In the genomic region with DNA sequence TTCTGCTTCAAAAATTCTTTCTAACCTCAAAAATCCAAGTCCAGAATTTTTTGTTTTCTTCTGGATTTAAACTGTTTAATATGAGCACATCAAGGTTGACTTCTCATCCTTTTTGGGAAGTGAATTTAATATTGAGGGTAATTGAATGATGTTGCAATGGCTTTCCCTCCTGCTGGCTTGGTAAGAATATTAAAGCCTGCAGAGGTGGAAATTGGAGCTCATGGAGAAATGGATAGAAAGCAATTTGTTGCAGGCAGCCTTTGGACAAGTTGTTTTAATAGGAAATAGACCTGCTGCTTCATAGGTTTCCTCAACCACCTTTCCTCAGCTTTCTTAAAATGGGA, we compare ENCODE assay signal across 14 cellular contexts.
DNase-seq lines count a peak whose midpoint lies in the region; ATAC-seq, FAIRE-seq and TF ChIP-seq lines count a peak whose summit lies in the region.
"Had no signal": no experiment of that assay in that cellular context is flagged by ENCODE, and none has a peak within 500 bp of the region (broad histone marks: within the 10 kb centered on the region; RNA-seq: fewer than 3 reads in every experiment).

No MANE protein-coding gene starts in this region.

- TF ChIP-seq CTCF in astrocyte (IDR thresholded peaks at IDR 0.05; ENCODE audit: insufficient read depth, low read depth, low read length) = no peak
- TF ChIP-seq CTCF in WTC11 (IDR thresholded peaks at IDR 0.05) = no peak

- H3K9ac ChIP-seq in astrocyte (ENCODE audit: low read length) = no peak overlapping the region

- peaks cover 2% of the 10 kb centered on the region for H3K9me3 Mint-ChIP-seq in astrocyte (ENCODE audit: unreplicated experiment)
- H3K9me3 Mint-ChIP-seq in WTC11 = no peaks in the 10 kb centered on the region
- H3K9me3 Mint-ChIP-seq: activated CD4-positive, alpha-beta T cell treated with anti-CD3 and anti-CD28 coated beads, Interleukin-2, amount 10 ng/mL, durations not matched to agents 7 days and 5 days; activated T-cell treated with anti-CD3 and anti-CD28 coated beads, Interleukin-2, amount 50 U/mL, for 72 hours; CD4-positive, CD25-positive, alpha-beta regulatory T cell; memory B cell had no signal

- H3K4me3 ChIP-seq in astrocyte (ENCODE audit: insufficient read depth, low read depth, low read length) (no peak overlapping the region), mesodermal cell (ENCODE audit: extremely low read depth, insufficient read depth, low read length, poor library complexity, severe bottlenecking) (no peak overlapping the region)
- H3K4me3 ChIP-seq in effector memory CD4-positive, alpha-beta T cell (ENCODE audit: insufficient read depth, low read depth, low read length, poor library complexity, severe bottlenecking) = no peak overlapping the region

- H3K27ac ChIP-seq in astrocyte (ENCODE audit: low read depth, low read length) (no peak overlapping the region), mesodermal cell (ENCODE audit: low read depth, low read length, severe bottlenecking) (peak overlapping the region; percentile 98), substantia nigra (ENCODE audit: low read depth, low read length, poor library complexity, severe bottlenecking) (peak overlapping the region; percentile 58)
- no peak overlapping the region for H3K27ac ChIP-seq in effector memory CD4-positive, alpha-beta T cell (ENCODE audit: insufficient read depth, low read length, poor library complexity, severe bottlenecking)

- no peak overlapping the region for H3K4me2 ChIP-seq in astrocyte (ENCODE audit: low read length)

- H3K79me2 ChIP-seq in astrocyte (ENCODE audit: insufficient read depth, low read length) = no peaks in the 10 kb centered on the region

- no peaks in the 10 kb centered on the region for H3K27me3 ChIP-seq in astrocyte (ENCODE audit: insufficient read depth, low read length)
- H3K27me3 ChIP-seq in effector memory CD4-positive, alpha-beta T cell (replicated peaks; ENCODE audit: control insufficient read depth, insufficient read depth, low read length, poor library complexity, severe bottlenecking) = no peaks in the 10 kb centered on the region

- H3K36me3 Mint-ChIP-seq in astrocyte (ENCODE audit: low read depth, unreplicated experiment) (peaks cover 9% of the 10 kb centered on the region), WTC11 (no peaks in the 10 kb centered on the region; the same call in 1 of the 2 replicates)

- H3K27ac Mint-ChIP-seq in astrocyte (ENCODE audit: unreplicated experiment) (no peak overlapping the region), WTC11 (no peak overlapping the region)
- H3K27ac Mint-ChIP-seq: activated CD4-positive, alpha-beta T cell treated with anti-CD3 and anti-CD28 coated beads, Interleukin-2, amount 10 ng/mL, durations not matched to agents 7 days and 5 days; activated T-cell treated with anti-CD3 and anti-CD28 coated beads, Interleukin-2, amount 50 U/mL, for 72 hours; CD4-positive, CD25-positive, alpha-beta regulatory T cell; memory B cell had no signal

- H3K4me1 Mint-ChIP-seq in astrocyte (ENCODE audit: low read depth, unreplicated experiment) (peaks cover 42% of the 10 kb centered on the region), WTC11 (no peaks in the 10 kb centered on the region; the same call in 1 of the 2 replicates)
- H3K4me1 Mint-ChIP-seq: CD4-positive, CD25-positive, alpha-beta regulatory T cell had no signal

- H3K4me3 Mint-ChIP-seq in astrocyte (ENCODE audit: unreplicated experiment) (no peak overlapping the region), WTC11 (no peak overlapping the region)
- H3K4me3 Mint-ChIP-seq: activated CD4-positive, alpha-beta T cell treated with anti-CD3 and anti-CD28 coated beads, Interleukin-2, amount 10 ng/mL, durations not matched to agents 7 days and 5 days; activated T-cell treated with anti-CD3 and anti-CD28 coated beads, Interleukin-2, amount 50 U/mL, for 72 hours; CD4-positive, CD25-positive, alpha-beta regulatory T cell; memory B cell had no signal

- CTCF ChIA-PET in WTC11 (lab: Charles Lee) = interaction anchor here (0.9 to 3.4 kb wide), 5 partner anchors 8 to 23 kb away, joined by 3 to 16 read pairs (median 3); no protein-coding TSS in a partner anchor

- H2AFZ ChIP-seq in astrocyte (ENCODE audit: low read depth, low read length) = no peak overlapping the region

- DNase-seq in astrocyte (ENCODE audit: low read depth) = peak; percentile 28
- DNase-seq in substantia nigra (lab: John Stamatoyannopoulos, UW) = no peak
- DNase-seq in WTC11 (ENCODE audit: low spot score) = no peak
- no peak for DNase-seq in effector memory CD4-positive, alpha-beta T cell
- DNase-seq: activated CD4-positive, alpha-beta T cell treated with anti-CD3 and anti-CD28 coated beads, Interleukin-2, amount 10 ng/mL, durations not matched to agents 7 days and 5 days; activated T-cell treated with anti-CD3 and anti-CD28 coated beads, Interleukin-2, amount 50 U/mL, for 72 hours; CD4-positive, CD25-positive, alpha-beta regulatory T cell; NCI-H2029; T-helper 9 cell had no signal

- H4K20me1 ChIP-seq in astrocyte (ENCODE audit: insufficient read depth, low read length) = no peaks in the 10 kb centered on the region

- H3K9me3 ChIP-seq in astrocyte (ENCODE audit: insufficient read depth, low read depth, low read length) (no peaks in the 10 kb centered on the region), mesodermal cell (ENCODE audit: control insufficient read depth, low read length) (no peaks in the 10 kb centered on the region)
- H3K9me3 ChIP-seq in effector memory CD4-positive, alpha-beta T cell (ENCODE audit: control insufficient read depth, low read length) = no peaks in the 10 kb centered on the region

- TF ChIP-seq EP300 in Ishikawa (IDR thresholded peaks at IDR 0.05; ENCODE audit: borderline replicate concordance) = no peak

- H3K36me3 ChIP-seq in astrocyte (ENCODE audit: insufficient read depth, low read length) (no peaks in the 10 kb centered on the region), mesodermal cell (ENCODE audit: control insufficient read depth, insufficient read depth, low read length) (peaks cover 4% of the 10 kb centered on the region)
- peaks cover under 1% of the 10 kb centered on the region for H3K36me3 ChIP-seq in effector memory CD4-positive, alpha-beta T cell (ENCODE audit: control insufficient read depth, insufficient read depth, low read length)

- ATAC-seq in WTC11 = no peak
- ATAC-seq in GM21576 (IDR thresholded peaks at IDR 0.05; ENCODE audit: unreplicated experiment) = no peak
- ATAC-seq: activated T-cell treated with anti-CD3 and anti-CD28 coated beads, Interleukin-2, amount 50 U/mL, for 72 hours had no signal

- TF ChIP-seq RAD21 in Ishikawa (IDR thresholded peaks at IDR 0.05; ENCODE audit: low read depth) = no peak

- FAIRE-seq in astrocyte (lab: Jason Lieb, UNC) = no peak
- FAIRE-seq: GM12891 had no signal

- POLR2A ChIA-PET in WTC11 (lab: Charles Lee) = no interaction called here

- H3K4me1 ChIP-seq in astrocyte (ENCODE audit: insufficient read depth, low read length) (peaks cover 39% of the 10 kb centered on the region), mesodermal cell (ENCODE audit: control insufficient read depth, insufficient read depth, low read length, poor library complexity, severe bottlenecking) (peaks cover 72% of the 10 kb centered on the region)
- H3K4me1 ChIP-seq in effector memory CD4-positive, alpha-beta T cell (ENCODE audit: control insufficient read depth, insufficient read depth, low read length, poor library complexity, severe bottlenecking) = no peaks in the 10 kb centered on the region

- H3K27me3 Mint-ChIP-seq in astrocyte (ENCODE audit: low read depth, unreplicated experiment) (no peaks in the 10 kb centered on the region), WTC11 (ENCODE audit: low read depth) (no peaks in the 10 kb centered on the region; the same call in 1 of the 2 replicates)
- H3K27me3 Mint-ChIP-seq: activated CD4-positive, alpha-beta T cell treated with anti-CD3 and anti-CD28 coated beads, Interleukin-2, amount 10 ng/mL, durations not matched to agents 7 days and 5 days; CD4-positive, CD25-positive, alpha-beta regulatory T cell; memory B cell had no signal

TF ChIP-seq in Ishikawa, 13 proteins besides CTCF, POLR2A, EP300 and RAD21 (continues in another document):
- TF ChIP-seq, protein P1, sequence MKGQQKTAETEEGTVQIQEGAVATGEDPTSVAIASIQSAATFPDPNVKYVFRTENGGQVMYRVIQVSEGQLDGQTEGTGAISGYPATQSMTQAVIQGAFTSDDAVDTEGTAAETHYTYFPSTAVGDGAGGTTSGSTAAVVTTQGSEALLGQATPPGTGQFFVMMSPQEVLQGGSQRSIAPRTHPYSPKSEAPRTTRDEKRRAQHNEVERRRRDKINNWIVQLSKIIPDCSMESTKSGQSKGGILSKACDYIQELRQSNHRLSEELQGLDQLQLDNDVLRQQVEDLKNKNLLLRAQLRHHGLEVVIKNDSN (IDR thresholded peaks at IDR 0.05) = no peak
- TF ChIP-seq MAX (IDR thresholded peaks at IDR 0.05) (no peak), TCF12 (IDR thresholded peaks at IDR 0.05; ENCODE audit: low read depth) (no peak), TAF1 (IDR thresholded peaks at IDR 0.05; ENCODE audit: low read depth) (no peak), CEBPB (IDR thresholded peaks at IDR 0.05) (peak; percentile 81), NFIC (IDR thresholded peaks at IDR 0.05) (no peak)

TF ChIP-seq in WTC11, 78 proteins besides CTCF, POLR2A, EP300 and RAD21 (continues in another document):
- TF ChIP-seq, protein P2, sequence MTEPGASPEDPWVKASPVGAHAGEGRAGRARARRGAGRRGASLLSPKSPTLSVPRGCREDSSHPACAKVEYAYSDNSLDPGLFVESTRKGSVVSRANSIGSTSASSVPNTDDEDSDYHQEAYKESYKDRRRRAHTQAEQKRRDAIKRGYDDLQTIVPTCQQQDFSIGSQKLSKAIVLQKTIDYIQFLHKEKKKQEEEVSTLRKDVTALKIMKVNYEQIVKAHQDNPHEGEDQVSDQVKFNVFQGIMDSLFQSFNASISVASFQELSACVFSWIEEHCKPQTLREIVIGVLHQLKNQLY (CRISPR knock-in tag; IDR thresholded peaks at IDR 0.05) = no peak
- TF ChIP-seq ZNF263 (CRISPR knock-in tag; IDR thresholded peaks at IDR 0.05; ENCODE audit: low read depth) (no peak), ESRRA (CRISPR knock-in tag; IDR thresholded peaks at IDR 0.05; ENCODE audit: borderline replicate concordance) (no peak), PRRX2 (CRISPR knock-in tag; IDR thresholded peaks at IDR 0.05) (no peak), CREM (CRISPR knock-in tag; IDR thresholded peaks at IDR 0.05) (no peak), NR1H2 (CRISPR knock-in tag; IDR thresholded peaks at IDR 0.05) (no peak), IRF2 (CRISPR knock-in tag; IDR thresholded peaks at IDR 0.05; ENCODE audit: borderline replicate concordance, low read depth) (no peak), MYBL2 (CRISPR knock-in tag; IDR thresholded peaks at IDR 0.05) (no peak)

Comparison
In these comparisons a context has a peak if more than half of its experiments do, and no peak if none do; other contexts are left out.
1. H3K27ac ChIP-seq: peak in mesodermal cell (single experiment) and substantia nigra (single experiment); none in astrocyte (single experiment) and effector memory CD4-positive, alpha-beta T cell (single experiment).